ENCODE assay signal across 24 cellular contexts in genomic region chr1:220889848-220890287, GRCh38.
"Had no signal": no experiment of that assay in that cellular context is flagged by ENCODE, and none has a peak within 500 bp of the region (broad histone marks: within the 10 kb centered on the region; RNA-seq: fewer than 3 reads in every experiment).

No MANE protein-coding gene starts in this region.

- H3K79me2 ChIP-seq: hepatocyte, parathyroid adenoma had no signal

- H3K27ac ChIP-seq: dorsolateral prefrontal cortex, gastroesophageal sphincter, heart left ventricle, hepatocyte, lower lobe of right lung, neural progenitor cell, parathyroid adenoma, right atrium auricular region, sigmoid colon, testis, tibial artery had no signal

- H3K4me3 ChIP-seq: dorsolateral prefrontal cortex, gastroesophageal sphincter, heart left ventricle, hepatocyte, lower lobe of right lung, mucosa of descending colon, neural progenitor cell, right atrium auricular region, sigmoid colon, testis, tibial artery had no signal

- H3K9me3 ChIP-seq: gastroesophageal sphincter, heart left ventricle, lower lobe of right lung, mucosa of descending colon, right atrium auricular region, sigmoid colon, testis had no signal

- H3K9ac ChIP-seq: neural progenitor cell, parathyroid adenoma had no signal

- H3K36me3 ChIP-seq: neural progenitor cell had no signal

- FAIRE-seq: colon had no signal

- H3K4me1 ChIP-seq: parathyroid adenoma had no signal

- ATAC-seq: gastroesophageal sphincter; heart left ventricle; left ventricle myocardium superior; lower lobe of right lung; mucosa of descending colon; natural killer cell treated with Interleukin-12 subunit alpha and Interleukin-12 subunit beta and Interleukin-15 and Interleukin-18, amount 100 ng/mL, for 72 hours; stimulated activated effector memory CD8-positive, alpha-beta T cell treated with anti-CD3 and anti-CD28 coated beads, Interleukin-12 subunit alpha, Interleukin-12 subunit beta, amount 100 ng/mL, for 72 hours had no signal

- DNase-seq: dorsolateral prefrontal cortex; effector CD4-positive, alpha-beta T cell; foreskin fibroblast; heart left ventricle; islet precursor cell; left ventricle myocardium superior; lower lobe of right lung; mucosa of descending colon; naive B cell; sigmoid colon; stimulated activated CD4-positive, alpha-beta T cell treated with anti-CD3 and anti-CD28 coated beads, Interleukin-2, amount 100 ng/mL, for 24 hours; stimulated activated CD4-positive, alpha-beta T cell treated with anti-CD3 and anti-CD28 coated beads, Interleukin-4, amount 100 ng/mL, for 24 hours; stimulated activated naive CD4-positive, alpha-beta T cell treated with Interleukin-2 at 50 U/mL for 16 hours; substantia nigra; testis; tibial artery had no signal

- H2AFZ ChIP-seq: hepatocyte, neural progenitor cell, parathyroid adenoma had no signal

- H3K27me3 ChIP-seq: testis had no signal

- H3K4me2 ChIP-seq: hepatocyte, neural progenitor cell had no signal
